ENCODE assay signal across 13 cellular contexts in the genomic region with DNA sequence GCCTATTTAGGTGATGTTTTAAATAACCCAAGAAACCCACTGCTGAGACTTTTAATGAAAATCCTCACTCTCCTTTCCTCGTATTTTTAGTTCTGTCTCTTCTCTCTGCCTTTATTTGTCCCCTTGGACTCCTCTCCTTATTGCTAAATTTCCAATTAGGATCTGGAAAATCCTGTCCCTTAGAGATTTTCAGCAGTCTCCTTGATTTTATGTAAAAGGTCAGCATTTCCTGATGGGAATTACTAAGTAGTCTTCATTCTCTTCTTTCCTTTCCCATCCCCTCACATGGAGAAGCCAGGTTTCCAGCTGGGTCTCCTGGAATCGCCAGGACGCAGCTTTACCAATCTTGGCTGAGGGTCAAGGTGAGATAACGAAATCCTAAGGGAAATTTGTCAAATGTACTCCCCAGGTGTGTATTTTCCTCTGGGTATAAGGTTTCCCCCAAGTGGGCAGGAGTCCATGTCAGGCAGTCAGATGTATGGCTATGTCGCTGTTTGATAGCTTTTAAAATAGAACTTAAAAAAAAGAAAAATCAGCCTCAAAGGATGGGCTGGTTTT. TPM values are rescaled to one million over a fixed set of nuclear protein-coding genes. Genes with fewer than 3 reads are reported as not detected.
A peak's percentile ranks its signal among the peaks of the same experiment; 100 is the strongest.
DNase-seq lines count a peak whose midpoint lies in the region; ATAC-seq, FAIRE-seq and TF ChIP-seq lines count a peak whose summit lies in the region.
"Had no signal": no experiment of that assay in that cellular context is flagged by ENCODE, and none has a peak within 500 bp of the region (broad histone marks: within the 10 kb centered on the region; RNA-seq: fewer than 3 reads in every experiment).

No MANE protein-coding gene starts in this region.

- DNase-seq in HepG2 (ENCODE audit: low spot score) (no peak), right lobe of liver (no peak), coronary artery (ENCODE audit: low spot score) (no peak), nephron progenitor cell (no peak), vagina (ENCODE audit: extremely low spot score in 2 of 2) (no peak), GM03348 (ENCODE audit: low spot score) (no peak)
- DNase-seq: activated T-cell treated with anti-CD3 and anti-CD28 coated beads, Interleukin-2, amount 50 U/mL, for 24 hours; stimulated activated CD8-positive, alpha-beta memory T cell treated with anti-CD3 and anti-CD28 coated beads, Interleukin-4, amount 100 ng/mL, for 48 hours had no signal

- H3K9me3 Mint-ChIP-seq in nephron progenitor cell, result no peaks in the 10 kb centered on the region
- H3K9me3 Mint-ChIP-seq: activated T-cell treated with anti-CD3 and anti-CD28 coated beads, Interleukin-2, amount 50 U/mL, for 24 hours; neural crest cell had no signal

- H3K36me3 ChIP-seq in HepG2 (replicated peaks in 1 of 2; ENCODE audit: control insufficient read depth in 1 of 2, insufficient read depth in 2 of 2, low read length in 2 of 2), result peaks cover 35 to 54% of the 10 kb centered on the region in 2 experiments
- H3K36me3 ChIP-seq in right lobe of liver, result no peaks in the 10 kb centered on the region
- no peaks in the 10 kb centered on the region for H3K36me3 ChIP-seq in vagina

- CTCF ChIA-PET in HepG2 (lab: Yijun Ruan, JAX; ENCODE audit: low intra/inter-chr PET ratio, low total read pairs), result no interaction called here

- 97% methylated on average over 5 of the region's 5 CpGs for WGBS in HepG2 (ENCODE audit: low lambda C conversion rate)
- WGBS in right lobe of liver (ENCODE audit: insufficient coverage, low coverage, low lambda C conversion rate, missing lambda C conversion rate), result 69% methylated on average over 5 of the region's 5 CpGs

- peaks cover 37% of the 10 kb centered on the region for H3K4me1 ChIP-seq in HepG2 (ENCODE audit: insufficient read depth, low read length)
- peaks cover 0 to 16% (median 0%) of the 10 kb centered on the region in 4 donors for H3K4me1 ChIP-seq in right lobe of liver
- H3K4me1 ChIP-seq in vagina, result peaks cover 40% of the 10 kb centered on the region

- TF ChIP-seq POLR2A in HepG2 (IDR thresholded peaks at IDR 0.05; ENCODE audit: insufficient read depth in 1 of 2, low read depth in 2 of 2, low read length in 2 of 2), result no peak
- TF ChIP-seq POLR2A in right lobe of liver (IDR thresholded peaks at IDR 0.05), result no peak
- no peak for TF ChIP-seq POLR2A in vagina (IDR thresholded peaks at IDR 0.05)

- no peak overlapping the region for H3K27ac ChIP-seq in HepG2 (ENCODE audit: extremely low read length, insufficient read depth, low read length)
- no peak overlapping the region for H3K27ac ChIP-seq in right lobe of liver
- peak overlapping the region; percentile 18 to 52 for H3K27ac ChIP-seq in coronary artery
- H3K27ac ChIP-seq in vagina, result peak overlapping the region; percentile 74
- H3K27ac ChIP-seq: HL-60 had no signal

- no peak for TF ChIP-seq CTCF in HepG2 (CRISPR knock-in tag; IDR thresholded peaks at IDR 0.05)
- no peak for TF ChIP-seq CTCF in right lobe of liver (IDR thresholded peaks at IDR 0.05)
- TF ChIP-seq CTCF in coronary artery (IDR thresholded peaks at IDR 0.05), result no peak
- TF ChIP-seq CTCF in nephron progenitor cell (IDR thresholded peaks at IDR 0.05), result no peak
- no peak for TF ChIP-seq CTCF in vagina (IDR thresholded peaks at IDR 0.05)

- peaks cover 2% of the 10 kb centered on the region for H3K79me2 ChIP-seq in HepG2 (ENCODE audit: insufficient read depth, low read length)

- H3K27ac Mint-ChIP-seq in nephron progenitor cell, result peak overlapping the region; percentile 78
- H3K27ac Mint-ChIP-seq: activated T-cell treated with anti-CD3 and anti-CD28 coated beads, Interleukin-2, amount 50 U/mL, for 24 hours had no signal

- in situ Hi-C loops in HepG2 (cut with HindIII; ENCODE audit: extremely low pct_ligation_motif_present, low pct_unique_long_range_greater_than_20kb), result no loop called here

- ATAC-seq in HepG2 (no peak), right lobe of liver (no peak), GM21576 (IDR thresholded peaks at IDR 0.05; ENCODE audit: unreplicated experiment) (no peak), GM21381 (IDR thresholded peaks at IDR 0.05; ENCODE audit: unreplicated experiment) (no peak)

- H2AFZ ChIP-seq in HepG2 (ENCODE audit: low read length), result no peak overlapping the region

- H3K27me3 Mint-ChIP-seq in nephron progenitor cell (ENCODE audit: low read depth, poor library complexity), result peaks cover 13% of the 10 kb centered on the region

- peak overlapping the region; percentile 52 for H3K4me3 Mint-ChIP-seq in nephron progenitor cell
- H3K4me3 Mint-ChIP-seq: activated T-cell treated with anti-CD3 and anti-CD28 coated beads, Interleukin-2, amount 50 U/mL, for 24 hours; neural crest cell had no signal

- H3K4me1 Mint-ChIP-seq in nephron progenitor cell, result peaks cover 88% of the 10 kb centered on the region

- intact Hi-C loops in HepG2 (cut with micrococcal nuclease; ENCODE audit: unreplicated experiment), result no loop called here
- intact Hi-C loops in right lobe of liver (cut with DNase I), result no loop called here
- intact Hi-C loops in vagina (cut with DNase I), result no loop called here

- no peak overlapping the region for H3K4me2 ChIP-seq in HepG2 (ENCODE audit: low read depth, low read length)

- no peak for TF ChIP-seq EP300 in HepG2 (IDR thresholded peaks at IDR 0.05; ENCODE audit: low read depth in 2 of 2, low read length in 2 of 2)
- TF ChIP-seq EP300 in HepG2 (CRISPR knock-in tag; IDR thresholded peaks at IDR 0.05; ENCODE audit: borderline replicate concordance), result no peak

- POLR2A ChIA-PET in HepG2 (lab: Yijun Ruan, JAX), result interaction anchor here (0.8 to 6.6 kb wide), 6 partner anchors 12 to 22 kb away, joined by 3 to 86 read pairs (median 4); partner anchors contain the start of gene STC2

- no peak overlapping the region for H3K9ac ChIP-seq in HepG2 (ENCODE audit: insufficient read depth, low read depth, low read length)

- H3K4me3 ChIP-seq in HepG2 (replicated peaks in 1 of 3; ENCODE audit: insufficient read depth in 1 of 3, low read depth in 2 of 3, low read length in 3 of 3), result no peak overlapping the region
- no peak overlapping the region for H3K4me3 ChIP-seq in right lobe of liver
- peak overlapping the region; percentile 46 for H3K4me3 ChIP-seq in coronary artery
- H3K4me3 ChIP-seq in vagina, result peak overlapping the region; percentile 18 to 20

- TF ChIP-seq RAD21 in HepG2 (CRISPR knock-in tag; IDR thresholded peaks at IDR 0.05), result no peak

- H4K20me1 ChIP-seq in HepG2 (ENCODE audit: insufficient read depth, low read length), result peaks cover 10% of the 10 kb centered on the region

- H3K9me3 ChIP-seq in HepG2 (ENCODE audit: low read length) (no peaks in the 10 kb centered on the region), right lobe of liver (no peaks in the 10 kb centered on the region), vagina (no peaks in the 10 kb centered on the region)

- peaks cover 42% of the 10 kb centered on the region for H3K36me3 Mint-ChIP-seq in nephron progenitor cell (ENCODE audit: low read depth)

- no TSS peak for BruUV-seq in HepG2 (replicated peaks; lab: Mats Ljungman, UMichigan)

- no peak for FAIRE-seq in HepG2 (lab: Jason Lieb, UNC)
- FAIRE-seq: GM12892 had no signal

- no peaks in the 10 kb centered on the region for H3K27me3 ChIP-seq in HepG2 (ENCODE audit: control insufficient read depth in 1 of 2, insufficient read depth in 2 of 2, low read length in 2 of 2)
- H3K27me3 ChIP-seq in right lobe of liver, result no peaks in the 10 kb centered on the region
- no peaks in the 10 kb centered on the region for H3K27me3 ChIP-seq in vagina

TF ChIP-seq in HepG2, 621 proteins besides CTCF, POLR2A, EP300 and RAD21:
- peak; percentile 63 for TF ChIP-seq RBFOX2 (IDR thresholded peaks at IDR 0.05; ENCODE audit: low read depth, low read length)
- TF ChIP-seq ZNF205 (CRISPR knock-in tag; IDR thresholded peaks at IDR 0.05), result no peak
- peak in 1 of 2 experiments; percentile 15; a peak in 1 of 4 replicates for TF ChIP-seq MAFK (conservative IDR thresholded peaks at IDR 0.05 in 1 of 2, IDR thresholded peaks at IDR 0.05 in 1 of 2; ENCODE audit: low read length in 2 of 2)
- TF ChIP-seq ZNF263 (CRISPR knock-in tag; IDR thresholded peaks at IDR 0.05), result no peak

RNA-seq across cellular contexts. Expression of gene STC2, which starts 11.7 kb away (rescaled TPM):
- 10.7 and 27.1 TPM in 2 replicates for total RNA-seq in HepG2 (2016; rRNA removed; fragmentation: Illumina TruSeq; extraction: Trizol)
- 2.6 and 3.3 TPM in 2 replicates for total RNA-seq in HepG2 (2016; cell fraction: cytosol; rRNA removed; fragmentation: Illumina TruSeq; extraction: Trizol; ENCODE audit: low read depth)
- 7.9 and 28.0 TPM in 2 replicates for total RNA-seq in HepG2 (2016; cell fraction: insoluble cytoplasmic fraction; rRNA removed; fragmentation: Illumina TruSeq; extraction: Trizol)
- total RNA-seq in HepG2 (2016; cell fraction: membrane; rRNA removed; fragmentation: Illumina TruSeq; extraction: Trizol), result 6.2 and 6.4 TPM in 2 replicates
- total RNA-seq in HepG2 (2016; cell fraction: nucleus; rRNA removed; fragmentation: Illumina TruSeq; extraction: Trizol), result 33.8 and 37.3 TPM in 2 replicates
- polyA plus RNA-seq in HepG2 (2011; rRNA removed), result 69.2 and 94.0 TPM in 2 replicates
- polyA plus RNA-seq in HepG2 (2011; cell fraction: cytosol; rRNA removed), result 102 and 149 TPM in 2 replicates
- 198 and 199 TPM in 2 replicates for polyA plus RNA-seq in HepG2 (2011; cell fraction: nucleus; rRNA removed)
- 94.1 and 190 TPM in 2 replicates for polyA plus RNA-seq in HepG2 (2012)
- polyA plus RNA-seq in HepG2 (2016; cell fraction: cytosol; fragmentation: Illumina TruSeq; extraction: Trizol; ENCODE audit: low read depth), result 2.2 TPM in 2 replicates
- polyA plus RNA-seq in HepG2 (2016; cell fraction: insoluble cytoplasmic fraction; fragmentation: Illumina TruSeq; extraction: Trizol; ENCODE audit: low read depth), result 8.5 and 9.7 TPM in 2 replicates
- 3.9 and 4.3 TPM in 2 replicates for polyA plus RNA-seq in HepG2 (2016; cell fraction: membrane; fragmentation: Illumina TruSeq; extraction: Trizol; ENCODE audit: low read depth)
- 51.5 and 52.5 TPM in 2 replicates for polyA plus RNA-seq in HepG2 (2016; cell fraction: nucleus; fragmentation: Illumina TruSeq; extraction: Trizol; ENCODE audit: insufficient read depth, low read depth)
- 19.1 and 61.4 TPM in 2 replicates for polyA minus RNA-seq in HepG2 (2011; rRNA and poly(A)+ RNA removed; ENCODE audit: low replicate concordance)
- 90.7 and 104 TPM in 2 replicates for polyA minus RNA-seq in HepG2 (2011; cell fraction: cytosol; rRNA and poly(A)+ RNA removed)
- polyA minus RNA-seq in HepG2 (2011; cell fraction: nucleus; rRNA and poly(A)+ RNA removed), result 135 and 186 TPM in 2 replicates
- total RNA-seq in right lobe of liver, result 10 to 100 TPM in 1 of 6 experiments, 1 to 10 TPM in 2, under 1 TPM in 1, not detected in 2; 0.20 to 18.8 (median 3.4) TPM
- total RNA-seq in vagina, result 2.9 TPM

Comparison
In these comparisons a context has a peak if more than half of its experiments do, and no peak if none do; other contexts are left out.
1. H3K27ac ChIP-seq: peak in coronary artery (2 of 2) and vagina (single experiment); none in HepG2 (single experiment) and right lobe of liver (0 of 3).
2. H3K4me3 ChIP-seq: peak in coronary artery (single experiment) and vagina (2 of 2); none in HepG2 (0 of 3) and right lobe of liver (0 of 3).